Comparison of ENCODE assay signal across 17 cellular contexts in genomic region chr6:138188278-138188923, GRCh38. TPM values are rescaled to one million over a fixed set of nuclear protein-coding genes. Genes with fewer than 3 reads are reported as not detected.
DNase-seq lines count a peak whose midpoint lies in the region; ATAC-seq, FAIRE-seq and TF ChIP-seq lines count a peak whose summit lies in the region.
"Had no signal": no experiment of that assay in that cellular context is flagged by ENCODE, and none has a peak within 500 bp of the region (broad histone marks: within the 10 kb centered on the region; RNA-seq: fewer than 3 reads in every experiment).

No MANE protein-coding gene starts in this region.

- H3K27ac Mint-ChIP-seq in chondrocyte (ENCODE audit: unreplicated experiment) (peak overlapping the region; percentile 28), natural killer cell (no peak overlapping the region)
- H3K27ac Mint-ChIP-seq: activated CD4-positive, alpha-beta T cell treated with anti-CD3 and anti-CD28 coated beads, Interleukin-2, amount 10 ng/mL, durations not matched to agents 7 days and 5 days; activated T-helper 2 cell treated with anti-CD3 and anti-CD28 coated beads, Interferon-gamma antibody, Interleukin-2, Interleukin-4, amounts not matched to agents 10 μg/mL and 5 μg/mL and 100 μg/mL, durations not matched to agents 14 hours and 24 hours and 36 hours; CD4-positive, CD25-positive, alpha-beta regulatory T cell; T-cell had no signal

- DNase-seq in ELF-1 (ENCODE audit: low read depth, low spot score): peak; percentile 30
- peak; percentile 54 for DNase-seq in NCI-H146 (lab: John Stamatoyannopoulos, UW)
- no peak for DNase-seq in chondrocyte (ENCODE audit: low spot score)
- DNase-seq in pancreas: no peak
- DNase-seq in activated CD8-positive, alpha-beta memory T cell treated with anti-CD3 and anti-CD28 coated beads, Interleukin-2, amount 50 U/mL, for 48 hours: no peak
- no peak for DNase-seq in activated naive CD4-positive, alpha-beta T cell treated with Interleukin-2 at 50 U/mL for 16 hours
- no peak for DNase-seq in GM12892 (ENCODE audit: insufficient read length)
- DNase-seq in natural killer cell: no peak
- DNase-seq: activated CD4-positive, alpha-beta T cell treated with anti-CD3 and anti-CD28 coated beads, Interleukin-2, amount 10 ng/mL, durations not matched to agents 7 days and 5 days; CD4-positive, CD25-positive, alpha-beta regulatory T cell; glutamatergic neuron; NCI-H1436 treated with DMSO at 0.1 percent for 48 hours; T-cell had no signal

- ATAC-seq in pancreas (peak in 3 of 4 donors; percentile 47 to 70 (median 65)), natural killer cell (no peak)
- ATAC-seq: T-cell had no signal

- no peak overlapping the region for H3K4me3 ChIP-seq in pancreas
- H3K4me3 ChIP-seq: skin epidermis, thoracic aorta had no signal

- H3K27me3 Mint-ChIP-seq in chondrocyte (ENCODE audit: low read depth): no peaks in the 10 kb centered on the region
- H3K27me3 Mint-ChIP-seq in natural killer cell (ENCODE audit: low read depth in 2 of 2): peaks cover 13 to 23% of the 10 kb centered on the region in 2 donors

- no peaks in the 10 kb centered on the region for H3K9me3 ChIP-seq in pancreas
- H3K9me3 ChIP-seq: thoracic aorta had no signal

- H3K27me3 ChIP-seq in pancreas: no peaks in the 10 kb centered on the region

- H3K4me3 Mint-ChIP-seq in chondrocyte (ENCODE audit: unreplicated experiment) (no peak overlapping the region), natural killer cell (no peak overlapping the region)
- H3K4me3 Mint-ChIP-seq: activated CD4-positive, alpha-beta T cell treated with anti-CD3 and anti-CD28 coated beads, Interleukin-2, amount 10 ng/mL, durations not matched to agents 7 days and 5 days; CD4-positive, CD25-positive, alpha-beta regulatory T cell; T-cell had no signal

- H3K4me1 ChIP-seq in pancreas: peaks cover 0 to 11% (median 10%) of the 10 kb centered on the region in 3 donors

- H3K36me3 ChIP-seq in pancreas: no peaks in the 10 kb centered on the region
- H3K36me3 ChIP-seq: thoracic aorta had no signal

- H3K9me3 Mint-ChIP-seq in chondrocyte (ENCODE audit: low read depth) (no peaks in the 10 kb centered on the region), natural killer cell (no peaks in the 10 kb centered on the region)
- H3K9me3 Mint-ChIP-seq: activated CD4-positive, alpha-beta T cell treated with anti-CD3 and anti-CD28 coated beads, Interleukin-2, amount 10 ng/mL, durations not matched to agents 7 days and 5 days; activated T-helper 2 cell treated with anti-CD3 and anti-CD28 coated beads, Interferon-gamma antibody, Interleukin-2, Interleukin-4, amounts not matched to agents 10 μg/mL and 5 μg/mL and 100 μg/mL, durations not matched to agents 14 hours and 24 hours and 36 hours; T-cell had no signal

- no peak overlapping the region for H3K27ac ChIP-seq in pancreas
- H3K27ac ChIP-seq: thoracic aorta had no signal

- 15 to 20% methylated on average over 4 of the region's 4 CpGs for WGBS in pancreas, 2 donors

- intact Hi-C loops in pancreas (cut with DNase I): no loop called here
- intact Hi-C loops in natural killer cell (cut with micrococcal nuclease): no loop called here

- no peak for TF ChIP-seq POLR2A in GM12892 (IDR thresholded peaks at IDR 0.05; ENCODE audit: low read depth, low read length)

- TF ChIP-seq CTCF in chondrocyte (IDR thresholded peaks at IDR 0.05) (no peak), pancreas (IDR thresholded peaks at IDR 0.05) (no peak), natural killer cell (IDR thresholded peaks at IDR 0.05) (no peak)

- H3K36me3 Mint-ChIP-seq in chondrocyte (ENCODE audit: low read depth) (no peaks in the 10 kb centered on the region), natural killer cell (no peaks in the 10 kb centered on the region)
- H3K36me3 Mint-ChIP-seq: CD4-positive, CD25-positive, alpha-beta regulatory T cell; T-cell had no signal

- FAIRE-seq in pancreas (lab: Jason Lieb, UNC) (no peak), GM12892 (lab: Jason Lieb, UNC) (no peak)

- H3K4me1 Mint-ChIP-seq in chondrocyte (ENCODE audit: low read depth): no peaks in the 10 kb centered on the region
- no peaks in the 10 kb centered on the region for H3K4me1 Mint-ChIP-seq in natural killer cell
- H3K4me1 Mint-ChIP-seq: activated CD4-positive, alpha-beta T cell treated with anti-CD3 and anti-CD28 coated beads, Interleukin-2, amount 10 ng/mL, durations not matched to agents 7 days and 5 days; CD4-positive, CD25-positive, alpha-beta regulatory T cell; T-cell had no signal

RNA-seq across cellular contexts. Expression of gene ARFGEF3, which starts 26.7 kb away (rescaled TPM):
- total RNA-seq in chondrocyte (1.1 to 2.7 TPM (median 2.7 TPM) in 3 replicates), pancreas (10 to 100 TPM; 13.7 to 19.0 (median 16.4) TPM), natural killer cell (under 1 TPM in 2 of 3 donors, not detected in 1; 0.05 to 0.09 TPM)
- 1 to 10 TPM; 4.8 to 9.7 TPM for polyA plus RNA-seq in pancreas
- polyA plus RNA-seq in GM12892 (2012; ENCODE audit: missing spikeins): 0.19 TPM
- total RNA-seq: CD4-positive, CD25-positive, alpha-beta regulatory T cell had no signal
- polyA plus RNA-seq: CD4-positive, CD25-positive, alpha-beta regulatory T cell had no signal

RNA-seq across cellular contexts. Expression of gene PBOV1, which starts 29.9 kb away (rescaled TPM):
- total RNA-seq in chondrocyte (not detected in 3 replicates), pancreas (not detected), natural killer cell (not detected)
- polyA plus RNA-seq in pancreas: not detected
- polyA plus RNA-seq in GM12892 (2012; ENCODE audit: missing spikeins): not detected
- total RNA-seq: activated CD4-positive, alpha-beta T cell treated with anti-CD3 and anti-CD28 coated beads, Interleukin-2, amount 10 ng/mL, durations not matched to agents 7 days and 5 days; activated T-helper 2 cell treated with anti-CD3 and anti-CD28 coated beads, Interferon-gamma antibody, Interleukin-2, Interleukin-4, amounts not matched to agents 10 μg/mL and 5 μg/mL and 100 μg/mL, durations not matched to agents 14 hours and 24 hours and 36 hours; CD4-positive, CD25-positive, alpha-beta regulatory T cell; T-cell; thoracic aorta had no signal
- polyA plus RNA-seq: CD4-positive, CD25-positive, alpha-beta regulatory T cell; neural cell had no signal

Comparison
In these comparisons a context has a peak if more than half of its experiments do, and no peak if none do; other contexts are left out.
1. DNase-seq: peak in ELF-1 (single experiment) and NCI-H146 (single experiment); none in chondrocyte (single experiment), pancreas (0 of 6), activated CD8-positive, alpha-beta memory T cell treated with anti-CD3 and anti-CD28 coated beads, Interleukin-2, amount 50 U/mL, for 48 hours (single experiment), activated naive CD4-positive, alpha-beta T cell treated with Interleukin-2 at 50 U/mL for 16 hours (single experiment), GM12892 (single experiment) and natural killer cell (single experiment).
2. ATAC-seq: peak in pancreas (3 of 4); none in natural killer cell (0 of 3).